Comparison of ENCODE assay signal across 8 cellular contexts in the genomic region with DNA sequence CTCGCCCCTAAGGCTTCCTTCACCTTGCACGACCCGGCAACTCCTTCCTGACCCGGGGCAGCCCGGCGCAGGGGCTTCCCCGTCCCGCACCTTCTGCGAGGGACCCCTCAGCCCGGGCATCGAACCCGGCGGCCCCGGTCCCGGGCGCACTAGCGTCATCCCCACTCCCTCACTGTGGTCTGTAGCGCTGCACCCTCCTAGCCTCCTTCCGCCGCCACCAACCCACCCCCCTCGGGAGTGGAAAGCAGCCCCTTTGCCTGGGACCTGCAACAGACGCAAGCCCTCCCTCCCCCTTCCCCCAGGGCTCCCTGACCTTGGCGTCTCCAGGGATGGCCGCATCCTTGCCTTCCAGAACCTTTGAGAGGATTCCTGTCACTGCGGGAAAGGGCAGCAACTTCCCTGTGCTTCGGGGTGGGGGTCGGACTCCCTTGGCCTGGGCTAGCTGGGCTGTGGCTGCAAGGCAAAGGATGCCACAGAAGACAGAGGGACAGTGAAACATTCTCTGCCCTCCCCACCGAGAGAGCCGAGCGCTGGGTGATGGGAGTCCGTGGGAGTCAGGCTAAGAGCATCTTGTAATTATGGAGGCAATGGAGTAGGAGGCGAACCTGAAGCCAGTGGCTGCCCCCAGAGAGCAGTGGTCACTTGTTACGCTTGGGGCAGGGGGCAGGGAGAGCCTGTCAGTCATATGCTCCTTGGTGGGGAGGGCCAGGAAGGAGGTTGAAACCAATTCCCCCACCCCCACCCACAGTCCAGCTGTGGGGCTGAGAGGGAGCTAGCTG.
DNase-seq lines count a peak whose midpoint lies in the region; ATAC-seq lines count a peak whose summit lies in the region.

No MANE protein-coding gene starts in this region.

- peaks cover 20% of the 10 kb centered on the region for H3K4me1 ChIP-seq in ACC112 (ENCODE audit: control insufficient read depth, insufficient read depth, low read length, unreplicated experiment)
- H3K4me1 ChIP-seq in subcutaneous abdominal adipose tissue (ENCODE audit: control insufficient read depth in 5 of 5, insufficient read depth in 5 of 5, low read length in 5 of 5) = peaks cover 0 to 23% (median 17%) of the 10 kb centered on the region in 5 donors

- H3K4me3 Mint-ChIP-seq in activated naive CD8-positive, alpha-beta T cell = peak overlapping the region; percentile 73

- no peaks in the 10 kb centered on the region for H3K9me3 Mint-ChIP-seq in activated naive CD8-positive, alpha-beta T cell (ENCODE audit: low read depth)

- peaks cover 18% of the 10 kb centered on the region for H3K4me1 Mint-ChIP-seq in activated naive CD8-positive, alpha-beta T cell (ENCODE audit: low read depth)

- H3K9ac ChIP-seq in subcutaneous abdominal adipose tissue (ENCODE audit: low read length in 5 of 5) = peak overlapping the region in 3 of 5 donors; percentile 3 to 59 (median 43)

- H3K4me3 ChIP-seq in ACC112 (ENCODE audit: low read depth, low read length) = peak overlapping the region; percentile 86
- peak overlapping the region in 4 of 5 donors; percentile 43 to 65 (median 56) for H3K4me3 ChIP-seq in subcutaneous abdominal adipose tissue (ENCODE audit: low read depth in 1 of 5, low read length in 5 of 5)

- no peaks in the 10 kb centered on the region for H3K27me3 Mint-ChIP-seq in activated naive CD8-positive, alpha-beta T cell

- no peaks in the 10 kb centered on the region for H3K27me3 ChIP-seq in ACC112 (ENCODE audit: insufficient read depth, low read length)
- peaks cover 9 to 17% (median 13%) of the 10 kb centered on the region in 5 donors for H3K27me3 ChIP-seq in subcutaneous abdominal adipose tissue (ENCODE audit: control insufficient read depth in 5 of 5, insufficient read depth in 4 of 5, low read length in 5 of 5)

- no peaks in the 10 kb centered on the region for H3K79me2 ChIP-seq in ACC112 (ENCODE audit: control insufficient read depth, insufficient read depth, low read length, unreplicated experiment)

- H3K36me3 ChIP-seq in ACC112 (ENCODE audit: insufficient read depth, low read length) (peaks cover 6% of the 10 kb centered on the region; the same call in 1 of the 2 replicates), subcutaneous abdominal adipose tissue (ENCODE audit: control insufficient read depth in 5 of 5, insufficient read depth in 5 of 5, low read length in 5 of 5) (peaks cover 0 to 35% (median 30%) of the 10 kb centered on the region in 5 donors)

- peak; percentile 46 for DNase-seq in iPS-NIHi7 (ENCODE audit: extremely low spot score)

- H3K27ac ChIP-seq in ACC112 (ENCODE audit: low read depth, low read length) (no peak overlapping the region; the same call in 1 of the 2 replicates), subcutaneous abdominal adipose tissue (ENCODE audit: low read depth, low read length) (no peak overlapping the region)

- H2AFZ ChIP-seq in ACC112 (ENCODE audit: low read length, unreplicated experiment) = no peak overlapping the region

- ATAC-seq in GM19397 (IDR thresholded peaks at IDR 0.05; ENCODE audit: unreplicated experiment) = peak; percentile 12
- ATAC-seq in HG02840 (IDR thresholded peaks at IDR 0.05; ENCODE audit: low FRiP score, unreplicated experiment) = no peak
- no peak for ATAC-seq in GM21737 (IDR thresholded peaks at IDR 0.05; ENCODE audit: unreplicated experiment)
- no peak for ATAC-seq in GM21786 (IDR thresholded peaks at IDR 0.05; ENCODE audit: unreplicated experiment)

- no peak overlapping the region for H3K27ac Mint-ChIP-seq in activated naive CD8-positive, alpha-beta T cell

- no peaks in the 10 kb centered on the region for H3K9me3 ChIP-seq in subcutaneous abdominal adipose tissue (ENCODE audit: control insufficient read depth in 5 of 5, low read length in 5 of 5)

- peaks cover 13% of the 10 kb centered on the region for H3K36me3 Mint-ChIP-seq in activated naive CD8-positive, alpha-beta T cell
